In the genomic region with DNA sequence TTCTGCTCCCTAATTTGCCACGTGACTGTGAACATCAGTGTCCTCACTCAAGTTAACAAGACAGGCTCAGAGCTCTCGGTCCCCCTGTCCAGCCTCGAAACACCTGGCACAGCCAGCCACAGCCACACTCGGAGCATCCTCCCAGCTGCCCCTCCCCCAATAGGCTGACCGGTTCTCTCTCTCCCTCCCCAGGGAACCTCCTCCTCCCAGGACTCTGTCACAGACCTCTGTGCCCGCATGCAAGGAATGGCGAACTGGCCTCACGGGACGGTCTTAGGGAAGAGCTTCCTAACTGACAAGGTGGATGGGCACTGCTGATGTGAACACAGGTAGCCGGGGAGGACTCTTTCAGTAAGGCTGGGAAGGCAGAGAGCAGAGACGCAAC, we compare ENCODE assay signal across 18 cellular contexts. TPM values are rescaled to one million over a fixed set of nuclear protein-coding genes. Genes with fewer than 3 reads are reported as not detected.
DNase-seq lines count a peak whose midpoint lies in the region; ATAC-seq and TF ChIP-seq lines count a peak whose summit lies in the region.
"Had no signal": no experiment of that assay in that cellular context is flagged by ENCODE, and none has a peak within 500 bp of the region (broad histone marks: within the 10 kb centered on the region; RNA-seq: fewer than 3 reads in every experiment).

No MANE protein-coding gene starts in this region.

- no peak for DNase-seq in SK-N-SH
- DNase-seq in H9: peak; percentile 38
- peak; percentile 55 for DNase-seq in endodermal cell
- peak; percentile 69 for DNase-seq in spleen
- no peak for DNase-seq in stimulated activated naive B cell treated with anti-CD40 and anti-IgM and Interleukin-4, amounts not matched to agents 10 μg/mL and 1 μg/mL and 100 μg/mL, for 72 hours
- DNase-seq in DMS 273 (lab: John Stamatoyannopoulos, UW; ENCODE audit: unreplicated experiment): no peak
- DNase-seq: COR-L47, DMS53, NCI-H1930, NCI-H510A treated with DMSO at 0.1 percent for 48 hours had no signal

- peaks cover 6% of the 10 kb centered on the region for H3K27me3 Mint-ChIP-seq in H9 (ENCODE audit: low read depth)
- H3K27me3 Mint-ChIP-seq in endodermal cell (ENCODE audit: insufficient read depth): peaks cover 6% of the 10 kb centered on the region
- H3K27me3 Mint-ChIP-seq in stimulated activated naive B cell treated with anti-CD40 and anti-IgM and Interleukin-4, amounts not matched to agents 10 μg/mL and 1 μg/mL and 100 μg/mL, for 72 hours: peaks cover 4 to 16% of the 10 kb centered on the region in 2 donors

- no peak for TF ChIP-seq POLR2A in spleen (IDR thresholded peaks at IDR 0.05)

- no peaks in the 10 kb centered on the region for H3K23me2 ChIP-seq in H9 (ENCODE audit: insufficient read length, low read depth, low read length, poor library complexity, severe bottlenecking)

- H2AFZ ChIP-seq in SK-N-SH (ENCODE audit: low read depth) (no peak overlapping the region), H9 (ENCODE audit: low read length) (no peak overlapping the region)

- H3K4me3 Mint-ChIP-seq in H9 (no peak overlapping the region), endodermal cell (no peak overlapping the region)
- no peak overlapping the region for H3K4me3 Mint-ChIP-seq in stimulated activated naive B cell treated with anti-CD40 and anti-IgM and Interleukin-4, amounts not matched to agents 10 μg/mL and 1 μg/mL and 100 μg/mL, for 72 hours
- H3K4me3 Mint-ChIP-seq: IgD-negative memory B cell had no signal

- no peak overlapping the region for H2BK12ac ChIP-seq in H9 (ENCODE audit: insufficient read length, low read depth, low read length)

- TF ChIP-seq CTCF in SK-N-SH (IDR thresholded peaks at IDR 0.05): no peak
- TF ChIP-seq CTCF in H9 (conservative IDR thresholded peaks at IDR 0.05): no peak
- no peak for TF ChIP-seq CTCF in endodermal cell (conservative IDR thresholded peaks at IDR 0.05)
- TF ChIP-seq CTCF in spleen (IDR thresholded peaks at IDR 0.05 in 8 of 11, conservative IDR thresholded peaks at IDR 0.05 in 3 of 11): no peak

- H3K9me3 ChIP-seq in SK-N-SH (no peaks in the 10 kb centered on the region), H9 (ENCODE audit: control insufficient read depth, low read depth, low read length) (no peaks in the 10 kb centered on the region), endodermal cell (ENCODE audit: control insufficient read depth, low read length) (no peaks in the 10 kb centered on the region), spleen (no peaks in the 10 kb centered on the region)

- H3K27me3 ChIP-seq in SK-N-SH (ENCODE audit: insufficient read depth): no peaks in the 10 kb centered on the region; the same call in 1 of the 2 replicates
- no peaks in the 10 kb centered on the region for H3K27me3 ChIP-seq in H9 (ENCODE audit: insufficient read depth, low read length)
- H3K27me3 ChIP-seq in endodermal cell (ENCODE audit: control insufficient read depth, insufficient read depth, low read length, poor library complexity, severe bottlenecking): peaks cover 9% of the 10 kb centered on the region
- peaks cover 0 to 16% (median 0%) of the 10 kb centered on the region in 7 donors for H3K27me3 ChIP-seq in spleen (replicated peaks in 1 of 7)

- intact Hi-C loops in spleen (cut with DNase I; ENCODE audit: low total_unique reads): no loop called here

- no peak overlapping the region for H2BK5ac ChIP-seq in H9 (ENCODE audit: insufficient read length, low read length)

- no peak overlapping the region for H3K23ac ChIP-seq in H9 (ENCODE audit: insufficient read length, low read depth, low read length)

- H3K56ac ChIP-seq in H9 (ENCODE audit: insufficient read length, low read depth, low read length): no peak overlapping the region

- no peak overlapping the region for H3K9ac ChIP-seq in SK-N-SH
- H3K9ac ChIP-seq in H9 (ENCODE audit: extremely low read depth, insufficient read length, low read length): no peak overlapping the region
- no peak overlapping the region for H3K9ac ChIP-seq in endodermal cell (ENCODE audit: extremely low read depth, low read length, poor library complexity, severe bottlenecking)

- no peak overlapping the region for H3K14ac ChIP-seq in H9 (ENCODE audit: insufficient read depth, low read length)

- H3K9me2 ChIP-seq in SK-N-SH: no peaks in the 10 kb centered on the region

- no peaks in the 10 kb centered on the region for H3K36me3 Mint-ChIP-seq in H9 (ENCODE audit: insufficient read depth in 1 of 3, low read depth in 3 of 3)
- H3K36me3 Mint-ChIP-seq in endodermal cell (ENCODE audit: low read depth): no peaks in the 10 kb centered on the region
- H3K36me3 Mint-ChIP-seq in stimulated activated naive B cell treated with anti-CD40 and anti-IgM and Interleukin-4, amounts not matched to agents 10 μg/mL and 1 μg/mL and 100 μg/mL, for 72 hours: no peaks in the 10 kb centered on the region
- H3K36me3 Mint-ChIP-seq: IgD-negative memory B cell had no signal

- no peaks in the 10 kb centered on the region for H3K79me1 ChIP-seq in H9 (ENCODE audit: insufficient read depth, low read depth, low read length, poor library complexity, severe bottlenecking)

- no peak for TF ChIP-seq EP300 in SK-N-SH (IDR thresholded peaks at IDR 0.05; ENCODE audit: borderline replicate concordance in 1 of 2, low read depth in 1 of 2, low read length in 1 of 2)

- ATAC-seq in SK-N-SH treated with all-trans-retinoic acid at 6 μM for 48 hours (no peak), HG03108 (IDR thresholded peaks at IDR 0.05; ENCODE audit: unreplicated experiment) (no peak)
- no peak for ATAC-seq in stimulated activated naive B cell treated with anti-CD40 and anti-IgM and Interleukin-4, amounts not matched to agents 10 μg/mL and 1 μg/mL and 100 μg/mL, for 72 hours (replicated peaks)
- ATAC-seq: Panc1, Right ventricle myocardium inferior had no signal

- H3T11ph ChIP-seq in H9 (ENCODE audit: low read length): no peak overlapping the region

- H3K27ac ChIP-seq in SK-N-SH (ENCODE audit: low read depth in 2 of 2, low read length in 1 of 2) (no peak overlapping the region), H9 (ENCODE audit: insufficient read length, low read depth, low read length) (no peak overlapping the region), endodermal cell (ENCODE audit: low read depth, low read length) (no peak overlapping the region), spleen (no peak overlapping the region)
- H3K27ac ChIP-seq: 22Rv1, C4-2B had no signal

- H4K8ac ChIP-seq in H9 (replicated peaks; ENCODE audit: insufficient read length, low read depth, low read length): no peak overlapping the region

- no peak overlapping the region for H4K5ac ChIP-seq in H9 (ENCODE audit: insufficient read length, low read depth, low read length)

- no peak overlapping the region for H2AK5ac ChIP-seq in H9 (ENCODE audit: insufficient read length, low read length)

- no peak overlapping the region for H4K91ac ChIP-seq in H9 (ENCODE audit: insufficient read length, low read depth, low read length)

- H3K79me2 ChIP-seq in SK-N-SH (ENCODE audit: insufficient read depth): no peaks in the 10 kb centered on the region
- H3K79me2 ChIP-seq in H9 (ENCODE audit: insufficient read depth, low read length): no peaks in the 10 kb centered on the region

- WGBS in SK-N-SH (ENCODE audit: low lambda C conversion rate): 67% methylated on average over 8 of the region's 11 CpGs
- no CpG with 5 or more reads among the region's 11 CpGs for WGBS in H9 (ENCODE audit: extremely low coverage, insufficient read length, low lambda C conversion rate)
- 80 to 88% methylated on average over 7 to 11 of the region's 11 CpGs for WGBS in endodermal cell (ENCODE audit: insufficient coverage in 1 of 2, insufficient read length in 1 of 2), 2 experiments
- 82 to 88% (median 84%) methylated on average over 11 of the region's 11 CpGs for WGBS in spleen, 5 donors

- H2BK20ac ChIP-seq in H9 (ENCODE audit: low read depth, low read length, poor library complexity, severe bottlenecking): no peak overlapping the region

- no peak overlapping the region for H2BK120ac ChIP-seq in H9 (ENCODE audit: low read depth, low read length, poor library complexity, severe bottlenecking)

- H3K36me3 ChIP-seq in SK-N-SH (replicated peaks in 1 of 2; ENCODE audit: control insufficient read depth in 1 of 2, insufficient read depth in 2 of 2, low read length in 1 of 2): no peaks in the 10 kb centered on the region
- H3K36me3 ChIP-seq in endodermal cell (ENCODE audit: control insufficient read depth, insufficient read depth, low read length): no peaks in the 10 kb centered on the region
- H3K36me3 ChIP-seq in spleen: no peaks in the 10 kb centered on the region

- CTCF ChIA-PET in SK-N-SH (lab: Yijun Ruan, JAX): interaction anchor here (3.3 kb wide), 1 partner anchor 9 kb away, joined by 16 read pairs; no protein-coding TSS in a partner anchor

- no peak overlapping the region for H3K4ac ChIP-seq in H9 (ENCODE audit: low read depth, low read length)

- H3F3A ChIP-seq in SK-N-SH (replicated peaks; ENCODE audit: insufficient read depth): no peaks in the 10 kb centered on the region

- no peak overlapping the region for H3K4me2 ChIP-seq in SK-N-SH
- H3K4me2 ChIP-seq in H9 (ENCODE audit: insufficient read depth, insufficient read length, low read length): no peak overlapping the region

- H3K4me1 ChIP-seq in SK-N-SH (ENCODE audit: control insufficient read depth in 1 of 2, insufficient read depth in 2 of 2, low read depth in 1 of 2, low read length in 1 of 2) (no peaks in the 10 kb centered on the region), H9 (ENCODE audit: insufficient read depth, low read length) (no peaks in the 10 kb centered on the region; the same call in 1 of the 2 replicates), endodermal cell (ENCODE audit: control insufficient read depth, insufficient read depth, low read length) (no peaks in the 10 kb centered on the region), spleen (no peaks in the 10 kb centered on the region)

- POLR2A ChIA-PET in SK-N-SH (lab: Yijun Ruan, JAX): no interaction called here

- H2BK15ac ChIP-seq in H9 (ENCODE audit: low read depth, low read length): no peak overlapping the region

- no peak overlapping the region for H3K4me3 ChIP-seq in SK-N-SH (ENCODE audit: low read depth in 2 of 2, low read length in 1 of 2)
- H3K4me3 ChIP-seq in endodermal cell (ENCODE audit: low read length): no peak overlapping the region
- H3K4me3 ChIP-seq in spleen: no peak overlapping the region

- no peak for TF ChIP-seq RAD21 in SK-N-SH (IDR thresholded peaks at IDR 0.05; ENCODE audit: low read length)

- H4K20me1 ChIP-seq in SK-N-SH (ENCODE audit: insufficient read depth) (no peaks in the 10 kb centered on the region), H9 (ENCODE audit: control insufficient read depth, insufficient read depth, insufficient read length) (no peaks in the 10 kb centered on the region)

- H3K18ac ChIP-seq in H9 (ENCODE audit: insufficient read length, low read depth, low read length): no peak overlapping the region

- H3K9me3 Mint-ChIP-seq in H9 (no peaks in the 10 kb centered on the region; a peak in 1 of 5 replicates), endodermal cell (no peaks in the 10 kb centered on the region)
- H3K9me3 Mint-ChIP-seq in stimulated activated naive B cell treated with anti-CD40 and anti-IgM and Interleukin-4, amounts not matched to agents 10 μg/mL and 1 μg/mL and 100 μg/mL, for 72 hours: peaks cover 4 to 6% of the 10 kb centered on the region in 2 donors

- H3K27ac Mint-ChIP-seq in H9 (no peak overlapping the region), endodermal cell (no peak overlapping the region)
- H3K27ac Mint-ChIP-seq in stimulated activated naive B cell treated with anti-CD40 and anti-IgM and Interleukin-4, amounts not matched to agents 10 μg/mL and 1 μg/mL and 100 μg/mL, for 72 hours: no peak overlapping the region

- H3K4me1 Mint-ChIP-seq in H9 (peaks cover 20 to 29% of the 10 kb centered on the region in 2 experiments), endodermal cell (peaks cover 4% of the 10 kb centered on the region)
- peaks cover 4 to 7% of the 10 kb centered on the region in 2 donors for H3K4me1 Mint-ChIP-seq in stimulated activated naive B cell treated with anti-CD40 and anti-IgM and Interleukin-4, amounts not matched to agents 10 μg/mL and 1 μg/mL and 100 μg/mL, for 72 hours

RNA-seq across cellular contexts. Expression of gene CYP26B1, which starts 18.8 kb away (rescaled TPM):
- 0.26 and 0.33 TPM in 2 replicates for polyA plus RNA-seq in SK-N-SH (2012; rRNA removed)
- 0.18 TPM in 2 replicates for polyA plus RNA-seq in SK-N-SH (2012; cell fraction: cytosol; rRNA removed)
- polyA plus RNA-seq in SK-N-SH (2012; cell fraction: nucleus; rRNA removed): 0.83 and 0.92 TPM in 2 replicates
- total RNA-seq in H9 (2021): 0.20 and 0.22 TPM in 2 replicates
- total RNA-seq in endodermal cell: under 1 TPM; 0.09 to 0.91 TPM
- 8.0 TPM for polyA plus RNA-seq in endodermal cell (2013, experiment 1 of 2)
- 7.7 TPM for polyA plus RNA-seq in endodermal cell (2013, experiment 2 of 2)
- 10 to 100 TPM in 3 of 7 donors, 1 to 10 TPM in 4; 2.3 to 11.4 (median 6.7) TPM for total RNA-seq in spleen
- 1 to 10 TPM in 2 of 3 donors, under 1 TPM in 1; 0.87 to 2.1 (median 1.5) TPM for polyA plus RNA-seq in spleen
- total RNA-seq: G401 had no signal
- polyA plus RNA-seq: IgD-negative memory B cell had no signal

Comparison
In these comparisons a context has a peak if more than half of its experiments do, and no peak if none do; other contexts are left out.
1. DNase-seq: peak in H9 (single experiment), endodermal cell (single experiment) and spleen (single experiment); none in SK-N-SH (single experiment), stimulated activated naive B cell treated with anti-CD40 and anti-IgM and Interleukin-4, amounts not matched to agents 10 μg/mL and 1 μg/mL and 100 μg/mL, for 72 hours (single experiment) and DMS 273 (single experiment).